7 cellular contexts compared by ENCODE assay signal in genomic region chr16:20483989-20484388, GRCh38. TPM values are rescaled to one million over a fixed set of nuclear protein-coding genes. Genes with fewer than 3 reads are reported as not detected.
"Had no signal": no experiment of that assay in that cellular context is flagged by ENCODE, and none has a peak within 500 bp of the region (broad histone marks: within the 10 kb centered on the region; RNA-seq: fewer than 3 reads in every experiment).

No MANE protein-coding gene starts in this region.

RNA-seq across cellular contexts. Expression of gene ACSM2A, which starts 32.7 kb away (rescaled TPM):
- total RNA-seq: GM23248, GM23338, H1, H4, H7, H9, HFFc6 had no signal
- polyA plus RNA-seq: GM23248, GM23338, H1 had no signal
